ENCODE assay signal across 16 cellular contexts in the genomic region with DNA sequence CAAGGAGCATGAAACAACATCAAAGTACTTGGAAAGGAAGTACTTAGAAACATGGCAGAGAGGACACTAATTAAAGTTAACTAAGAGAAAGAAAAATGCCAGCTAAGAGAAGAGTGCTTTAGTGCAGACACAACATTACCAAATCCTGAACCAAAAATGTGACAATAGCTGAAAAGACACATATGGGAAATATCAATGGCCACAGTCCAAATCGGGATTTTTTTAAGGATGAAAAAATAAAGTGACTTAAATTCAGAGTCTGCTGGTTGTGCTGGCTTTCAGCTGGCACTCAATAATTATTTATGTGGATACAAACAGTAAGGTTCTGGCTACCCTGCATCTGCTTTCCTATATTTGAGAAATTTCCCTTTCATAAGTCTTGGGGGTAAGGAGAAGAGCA. TPM values are rescaled to one million over a fixed set of nuclear protein-coding genes. Genes with fewer than 3 reads are reported as not detected.
DNase-seq lines count a peak whose midpoint lies in the region; ATAC-seq, FAIRE-seq and TF ChIP-seq lines count a peak whose summit lies in the region.
"Had no signal": no experiment of that assay in that cellular context is flagged by ENCODE, and none has a peak within 500 bp of the region (broad histone marks: within the 10 kb centered on the region; RNA-seq: fewer than 3 reads in every experiment).

No MANE protein-coding gene starts in this region.

- CTCF ChIA-PET in A549 (lab: Yijun Ruan, JAX) (interaction anchor here (1.0 to 2.8 kb wide), 2 partner anchors 11 to 44 kb away, joined by 3 to 8 read pairs; no protein-coding TSS in a partner anchor), HEK293 (lab: Yijun Ruan, JAX) (interaction anchor here (0.6 to 0.9 kb wide), 3 partner anchors 300 to 517 kb away, joined by 3 to 4 read pairs (median 3); partner anchors contain the start of genes BAG2 and BEND6)

- H3K9me3 Mint-ChIP-seq in chondrocyte (ENCODE audit: low read depth) (no peaks in the 10 kb centered on the region), osteocyte (ENCODE audit: unreplicated experiment) (no peaks in the 10 kb centered on the region)
- no peaks in the 10 kb centered on the region for H3K9me3 Mint-ChIP-seq in stimulated activated memory B cell treated with anti-CD40 and anti-IgM and Interleukin-4, amounts not matched to agents 10 μg/mL and 1 μg/mL and 100 μg/mL, for 72 hours
- H3K9me3 Mint-ChIP-seq: CD8-positive, alpha-beta memory T cell had no signal

- peak overlapping the region; percentile 39 for H3K4me2 ChIP-seq in A549
- H3K4me2 ChIP-seq: BLaER1 had no signal

- no peak for FAIRE-seq in A549 (lab: Jason Lieb, UNC)
- FAIRE-seq: A204.1 had no signal

- H3K4me3 Mint-ChIP-seq in chondrocyte (ENCODE audit: unreplicated experiment) (no peak overlapping the region), osteocyte (ENCODE audit: unreplicated experiment) (no peak overlapping the region)
- H3K4me3 Mint-ChIP-seq in stimulated activated memory B cell treated with anti-CD40 and anti-IgM and Interleukin-4, amounts not matched to agents 10 μg/mL and 1 μg/mL and 100 μg/mL, for 72 hours: no peak overlapping the region
- H3K4me3 Mint-ChIP-seq: CD8-positive, alpha-beta memory T cell had no signal

- ATAC-seq in A549 (no peak), GM18873 (IDR thresholded peaks at IDR 0.05; ENCODE audit: low FRiP score, unreplicated experiment) (no peak), GM19397 (IDR thresholded peaks at IDR 0.05; ENCODE audit: unreplicated experiment) (no peak)
- ATAC-seq in stimulated activated memory B cell treated with anti-CD40 and anti-IgM and Interleukin-4, amounts not matched to agents 10 μg/mL and 1 μg/mL and 100 μg/mL, for 72 hours: no peak
- ATAC-seq: Panc1 had no signal

- no peak for TF ChIP-seq CTCF in A549 (IDR thresholded peaks at IDR 0.05)
- no peak for TF ChIP-seq CTCF in HEK293 (tag by site-specific recombination; IDR thresholded peaks at IDR 0.05)
- no peak for TF ChIP-seq CTCF in chondrocyte (IDR thresholded peaks at IDR 0.05)
- TF ChIP-seq CTCF in osteocyte (IDR thresholded peaks at IDR 0.05): no peak

- H3K4me1 Mint-ChIP-seq in chondrocyte (ENCODE audit: low read depth): peaks cover 53% of the 10 kb centered on the region
- peaks cover 55% of the 10 kb centered on the region for H3K4me1 Mint-ChIP-seq in osteocyte (ENCODE audit: unreplicated experiment)
- no peaks in the 10 kb centered on the region for H3K4me1 Mint-ChIP-seq in stimulated activated memory B cell treated with anti-CD40 and anti-IgM and Interleukin-4, amounts not matched to agents 10 μg/mL and 1 μg/mL and 100 μg/mL, for 72 hours
- H3K4me1 Mint-ChIP-seq: CD8-positive, alpha-beta memory T cell had no signal

- H3K27me3 Mint-ChIP-seq in chondrocyte (ENCODE audit: low read depth) (no peaks in the 10 kb centered on the region), osteocyte (ENCODE audit: unreplicated experiment) (no peaks in the 10 kb centered on the region)
- H3K27me3 Mint-ChIP-seq in stimulated activated memory B cell treated with anti-CD40 and anti-IgM and Interleukin-4, amounts not matched to agents 10 μg/mL and 1 μg/mL and 100 μg/mL, for 72 hours: peaks cover 7% of the 10 kb centered on the region

- H3K27ac ChIP-seq in A549: peak overlapping the region; percentile 15 to 61; a peak in 2 of 6 replicates
- H3K27ac ChIP-seq in HEK293 (ENCODE audit: extremely low read depth, low read depth, low read length): no peak overlapping the region
- H3K27ac ChIP-seq: BLaER1, SJSA1 had no signal

- POLR2A ChIA-PET in A549 (lab: Yijun Ruan, JAX): no interaction called here
- POLR2A ChIA-PET in HEK293 (lab: Yijun Ruan, JAX): no interaction called here

- TF ChIP-seq POLR2A in A549 (IDR thresholded peaks at IDR 0.05; ENCODE audit: low read length): no peak

- H3K4me1 ChIP-seq in A549 (peaks cover 76% of the 10 kb centered on the region), HEK293 (ENCODE audit: control insufficient read depth, insufficient read depth, low read length) (peaks cover 51% of the 10 kb centered on the region)

- TF ChIP-seq RAD21 in A549 (conservative IDR thresholded peaks at IDR 0.05 in 1 of 2, IDR thresholded peaks at IDR 0.05 in 1 of 2): no peak

- no peak overlapping the region for H3K4me3 ChIP-seq in A549
- H3K4me3 ChIP-seq in HEK293 (ENCODE audit: low read depth, low read length): no peak overlapping the region
- H3K4me3 ChIP-seq: BLaER1, SJSA1 had no signal

- WGBS in A549 (ENCODE audit: missing lambda C conversion rate): 63% methylated on average over 1 of the region's 1 CpG

- TF ChIP-seq EP300 in A549 (IDR thresholded peaks at IDR 0.05): no peak

- H3K36me3 ChIP-seq in HEK293 (ENCODE audit: control insufficient read depth in 2 of 2, insufficient read depth in 1 of 2, low read length in 2 of 2): no peaks in the 10 kb centered on the region
- H3K36me3 ChIP-seq: BLaER1 had no signal

- H3K27ac Mint-ChIP-seq in chondrocyte (ENCODE audit: unreplicated experiment) (peak overlapping the region; percentile 52), osteocyte (ENCODE audit: unreplicated experiment) (peak overlapping the region; percentile 9)
- H3K27ac Mint-ChIP-seq in stimulated activated memory B cell treated with anti-CD40 and anti-IgM and Interleukin-4, amounts not matched to agents 10 μg/mL and 1 μg/mL and 100 μg/mL, for 72 hours: no peak overlapping the region
- H3K27ac Mint-ChIP-seq: CD8-positive, alpha-beta memory T cell had no signal

- DNase-seq in A549 (ENCODE audit: low read depth in 1 of 2, low spot score in 1 of 2): no peak
- DNase-seq in chondrocyte (ENCODE audit: low spot score): no peak
- DNase-seq in osteocyte (ENCODE audit: extremely low spot score, unreplicated experiment): no peak
- DNase-seq: CD8-positive, alpha-beta memory T cell; DMS79 treated with DMSO at 0.1 percent for 48 hours; KG1; NCI-H1417; NCI-H187 treated with DMSO at 0.1 percent for 48 hours had no signal

- H3K36me3 Mint-ChIP-seq in chondrocyte (ENCODE audit: low read depth): peaks cover 1% of the 10 kb centered on the region
- H3K36me3 Mint-ChIP-seq in osteocyte (ENCODE audit: unreplicated experiment): peaks cover 14% of the 10 kb centered on the region
- H3K36me3 Mint-ChIP-seq in stimulated activated memory B cell treated with anti-CD40 and anti-IgM and Interleukin-4, amounts not matched to agents 10 μg/mL and 1 μg/mL and 100 μg/mL, for 72 hours: no peaks in the 10 kb centered on the region
- H3K36me3 Mint-ChIP-seq: CD8-positive, alpha-beta memory T cell had no signal

- no peaks in the 10 kb centered on the region for H3K9me3 ChIP-seq in A549
- H3K9me3 ChIP-seq in HEK293 (ENCODE audit: control insufficient read depth, insufficient read depth, low read depth, low read length): no peaks in the 10 kb centered on the region
- H3K9me3 ChIP-seq: BLaER1, SJSA1 had no signal

TF ChIP-seq in A549, 52 proteins besides CTCF, POLR2A, EP300 and RAD21 (continues in another document):
- TF ChIP-seq, protein P1, sequence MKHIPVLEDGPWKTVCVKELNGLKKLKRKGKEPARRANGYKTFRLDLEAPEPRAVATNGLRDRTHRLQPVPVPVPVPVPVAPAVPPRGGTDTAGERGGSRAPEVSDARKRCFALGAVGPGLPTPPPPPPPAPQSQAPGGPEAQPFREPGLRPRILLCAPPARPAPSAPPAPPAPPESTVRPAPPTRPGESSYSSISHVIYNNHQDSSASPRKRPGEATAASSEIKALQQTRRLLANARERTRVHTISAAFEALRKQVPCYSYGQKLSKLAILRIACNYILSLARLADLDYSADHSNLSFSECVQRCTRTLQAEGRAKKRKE (CRISPR knock-in tag; IDR thresholded peaks at IDR 0.05; ENCODE audit: low read depth): no peak
- TF ChIP-seq CBX8 (IDR thresholded peaks at IDR 0.05) (no peak), FOSL2 (IDR thresholded peaks at IDR 0.05) (no peak), FOSL2 (CRISPR knock-in tag; IDR thresholded peaks at IDR 0.05) (no peak), TP53 (CRISPR knock-in tag; IDR thresholded peaks at IDR 0.05) (no peak)

TF ChIP-seq in HEK293, 187 proteins besides CTCF, POLR2A, EP300 and RAD21:
- TF ChIP-seq ZFHX2 (tag by site-specific recombination; conservative IDR thresholded peaks at IDR 0.05) (no peak), ZNF362 (tag by site-specific recombination; IDR thresholded peaks at IDR 0.05) (peak; percentile 48; the same call in 1 of the 2 replicates), ZNF266 (tag by site-specific recombination; IDR thresholded peaks at IDR 0.05; ENCODE audit: low read depth) (no peak)

RNA-seq across cellular contexts. Expression of gene DST, which starts 12.6 kb away (rescaled TPM):
- polyA plus RNA-seq in A549 (2011; rRNA removed) (99.0 and 124 TPM in 2 replicates), A549 (2017; fragmentation: RNase III; extraction: RNeasy Plus Mini Kit Qiagen cat#74134 plus additional on column Dnase treatment) (32.4 to 41.6 TPM (median 37.5 TPM) in 3 replicates)
- 11.2 and 12.7 TPM in 2 replicates for polyA plus RNA-seq in A549 (2012; cell fraction: cytosol; rRNA removed)
- 75.3 and 145 TPM in 2 replicates for polyA plus RNA-seq in A549 (2012; cell fraction: nucleus; rRNA removed)
- 217 and 226 TPM in 2 replicates for polyA minus RNA-seq in A549 (2011; rRNA and poly(A)+ RNA removed)
- total RNA-seq in chondrocyte (160 to 273 TPM (median 168 TPM) in 3 replicates), osteocyte (240 and 243 TPM in 2 replicates)
